27 cellular contexts compared by ENCODE assay signal in genomic region chrX:15163131-15163530, GRCh38.
"Had no signal": no experiment of that assay in that cellular context is flagged by ENCODE, and none has a peak within 500 bp of the region (broad histone marks: within the 10 kb centered on the region; RNA-seq: fewer than 3 reads in every experiment).

No MANE protein-coding gene starts in this region.

- H3K4me3 Mint-ChIP-seq: immature natural killer cell; naive thymus-derived CD4-positive, alpha-beta T cell; natural killer cell treated with Interleukin-12 subunit alpha and Interleukin-12 subunit beta and Interleukin-15 and Interleukin-18, amount 100 ng/mL, for 72 hours; stimulated activated effector memory CD8-positive, alpha-beta T cell treated with anti-CD3 and anti-CD28 coated beads, Interleukin-12 subunit alpha, Interleukin-12 subunit beta, amount 100 ng/mL, for 72 hours; stimulated activated naive CD8-positive, alpha-beta T cell treated with anti-CD3 and anti-CD28 coated beads, Interleukin-15, Interleukin-2, amounts not matched to agents 100 ng/mL and 50 ng/mL, for 24 hours had no signal

- H3K36me3 Mint-ChIP-seq: immature natural killer cell; natural killer cell treated with Interleukin-12 subunit alpha and Interleukin-12 subunit beta and Interleukin-15 and Interleukin-18, amount 100 ng/mL, for 72 hours; stimulated activated effector memory CD8-positive, alpha-beta T cell treated with anti-CD3 and anti-CD28 coated beads, Interleukin-12 subunit alpha, Interleukin-12 subunit beta, amount 100 ng/mL, for 72 hours had no signal

- H3K36me3 ChIP-seq: left ventricle myocardium inferior, ovary, prostate gland, sigmoid colon, spleen, suprapubic skin, thoracic aorta, tibial artery, upper lobe of right lung had no signal

- H3K27me3 Mint-ChIP-seq: natural killer cell treated with Interleukin-12 subunit alpha and Interleukin-12 subunit beta and Interleukin-15 and Interleukin-18, amount 100 ng/mL, for 72 hours; stimulated activated naive CD8-positive, alpha-beta T cell treated with anti-CD3 and anti-CD28 coated beads, Interleukin-15, Interleukin-2, amounts not matched to agents 100 ng/mL and 50 ng/mL, for 24 hours had no signal

- FAIRE-seq: small intestine, urothelium cell line had no signal

- H3K9me3 Mint-ChIP-seq: stimulated activated effector memory CD8-positive, alpha-beta T cell treated with anti-CD3 and anti-CD28 coated beads, Interleukin-12 subunit alpha, Interleukin-12 subunit beta, amount 100 ng/mL, for 72 hours had no signal

- H3K27me3 ChIP-seq: ovary, sigmoid colon, spleen, suprapubic skin, tibial artery, upper lobe of right lung had no signal

- H3K27ac ChIP-seq: left ventricle myocardium inferior, ovary, prostate gland, sigmoid colon, spleen, suprapubic skin, thoracic aorta, tibial artery, upper lobe of right lung had no signal

- H3K27ac Mint-ChIP-seq: immature natural killer cell; natural killer cell treated with Interleukin-12 subunit alpha and Interleukin-12 subunit beta and Interleukin-15 and Interleukin-18, amount 100 ng/mL, for 72 hours; stimulated activated effector memory CD8-positive, alpha-beta T cell treated with anti-CD3 and anti-CD28 coated beads, Interleukin-12 subunit alpha, Interleukin-12 subunit beta, amount 100 ng/mL, for 72 hours; stimulated activated naive CD8-positive, alpha-beta T cell treated with anti-CD3 and anti-CD28 coated beads, Interleukin-15, Interleukin-2, amounts not matched to agents 100 ng/mL and 50 ng/mL, for 24 hours had no signal

- H3K4me1 ChIP-seq: left ventricle myocardium inferior, prostate gland, sigmoid colon, spleen, suprapubic skin, tibial artery, upper lobe of right lung had no signal

- H3K9me3 ChIP-seq: left ventricle myocardium inferior, mucosa of descending colon, ovary, prostate gland, sigmoid colon, spleen, suprapubic skin, thoracic aorta, tibial artery, upper lobe of right lung had no signal

- DNase-seq: hypothalamus; immature natural killer cell; islet precursor cell; left ventricle myocardium inferior; midbrain; mucosa of descending colon; naive thymus-derived CD4-positive, alpha-beta T cell; ovary; posterior cingulate gyrus; retina; right cardiac atrium; sigmoid colon; small intestine; spleen; stimulated activated CD4-positive, alpha-beta T cell treated with anti-CD3 and anti-CD28 coated beads, Interleukin-4, amount 100 ng/mL, for 24 hours; stimulated activated naive CD4-positive, alpha-beta T cell; tibial artery; trophoblast cell; upper lobe of right lung had no signal

- H3K4me3 ChIP-seq: left ventricle myocardium inferior, lung, mucosa of descending colon, ovary, prostate gland, sigmoid colon, spleen, suprapubic skin, thoracic aorta, tibial artery, upper lobe of right lung had no signal

- ATAC-seq: mucosa of descending colon; naive thymus-derived CD4-positive, alpha-beta T cell; natural killer cell treated with Interleukin-12 subunit alpha and Interleukin-12 subunit beta and Interleukin-15 and Interleukin-18, amount 100 ng/mL, for 72 hours; right cardiac atrium; stimulated activated effector memory CD8-positive, alpha-beta T cell treated with anti-CD3 and anti-CD28 coated beads, Interleukin-12 subunit alpha, Interleukin-12 subunit beta, amount 100 ng/mL, for 72 hours; upper lobe of right lung had no signal
